Comparison of ENCODE assay signal across 8 cellular contexts in genomic region chr1:119267288-119267687, GRCh38.
A peak's percentile ranks its signal among the peaks of the same experiment; 100 is the strongest.
DNase-seq lines count a peak whose midpoint lies in the region; ATAC-seq and TF ChIP-seq lines count a peak whose summit lies in the region.
"Not testable (repeated sequence)": the region's sequence is repeated elsewhere in the genome, so short reads cannot be mapped to it uniquely, and the experiment has no call there.

No MANE protein-coding gene starts in this region.

- H3K79me2 ChIP-seq in OCI-LY3 (ENCODE audit: low read length): not testable (repeated sequence)

- peaks cover 17% of the 10 kb centered on the region for H3K4me1 ChIP-seq in OCI-LY3 (ENCODE audit: low read length)

- peak; percentile 38 for DNase-seq in GM12865 (ENCODE audit: low read depth)

- ATAC-seq in GM18858 (IDR thresholded peaks at IDR 0.05; ENCODE audit: unreplicated experiment) (peak; percentile 23), GM19023 (IDR thresholded peaks at IDR 0.05; ENCODE audit: unreplicated experiment) (peak; percentile 18), GM19452 (IDR thresholded peaks at IDR 0.05; ENCODE audit: unreplicated experiment) (peak; percentile 4), HG02610 (IDR thresholded peaks at IDR 0.05; ENCODE audit: unreplicated experiment) (peak; percentile 55), HG02884 (IDR thresholded peaks at IDR 0.05; ENCODE audit: unreplicated experiment) (peak; percentile 6), HG03354 (IDR thresholded peaks at IDR 0.05; ENCODE audit: poor library complexity, severe bottlenecking, unreplicated experiment) (peak; percentile 19)

- not testable (repeated sequence) for H3K9ac ChIP-seq in OCI-LY3 (ENCODE audit: low read length)

- H3K36me3 ChIP-seq in OCI-LY3 (replicated peaks; ENCODE audit: low read depth, low read length): not testable (repeated sequence)

- H3K4me3 ChIP-seq in GM12865 (ENCODE audit: low read depth, low read length); OCI-LY3 (ENCODE audit: low read length): not testable (repeated sequence)

- not testable (repeated sequence) for H3K9me3 ChIP-seq in OCI-LY3 (ENCODE audit: insufficient read depth, low read length)

- H4K20me1 ChIP-seq in OCI-LY3 (ENCODE audit: insufficient read depth, low read length): not testable (repeated sequence)

- peak overlapping the region; percentile 77 for H3K4me2 ChIP-seq in OCI-LY3 (ENCODE audit: low read length)

- TF ChIP-seq CTCF in GM12865 (IDR thresholded peaks at IDR 0.05; ENCODE audit: insufficient read depth, low read depth, low read length, missing control alignments); OCI-LY3 (IDR thresholded peaks at IDR 0.05; ENCODE audit: low read depth, low read length): not testable (repeated sequence)

- H3K27ac ChIP-seq in OCI-LY3 (ENCODE audit: low read length): not testable (repeated sequence)

- H3K27me3 ChIP-seq in OCI-LY3 (ENCODE audit: low read depth, low read length): not testable (repeated sequence)

- H2AFZ ChIP-seq in OCI-LY3 (ENCODE audit: low read depth, low read length): not testable (repeated sequence)

Comparison
In these comparisons a context has a peak if more than half of its experiments do, and no peak if none do; other contexts are left out.
1. ATAC-seq: peak in every context shown above with its lines; median percentile 55 in HG02610; 23 in GM18858; 19 in HG03354; 18 in GM19023; 6 in HG02884; 4 in GM19452.